14 cellular contexts compared by ENCODE assay signal in the genomic region with DNA sequence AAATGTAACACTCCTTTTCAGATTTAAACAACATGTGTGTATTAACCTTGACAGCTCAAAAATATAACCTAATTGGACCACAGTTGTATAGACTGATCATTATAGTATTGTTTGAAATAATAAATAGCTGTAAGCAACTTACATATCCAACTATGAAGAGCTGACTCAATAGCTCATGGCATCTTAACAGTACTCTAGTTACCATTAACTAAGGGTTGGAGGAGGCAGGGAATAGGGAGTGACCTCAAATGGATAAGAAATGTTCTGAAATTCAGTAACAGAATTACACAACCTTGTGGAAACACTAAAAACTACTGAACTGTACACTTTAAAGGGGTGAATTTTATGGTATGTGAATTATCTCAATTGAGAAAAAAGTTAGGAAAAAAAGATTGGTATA.
DNase-seq lines count a peak whose midpoint lies in the region; ATAC-seq and TF ChIP-seq lines count a peak whose summit lies in the region.
"Had no signal": no experiment of that assay in that cellular context is flagged by ENCODE, and none has a peak within 500 bp of the region (broad histone marks: within the 10 kb centered on the region; RNA-seq: fewer than 3 reads in every experiment).

No MANE protein-coding gene starts in this region.

- no peak overlapping the region for H3K27ac ChIP-seq in liver (ENCODE audit: low read depth in 1 of 2, low read length in 2 of 2)
- H3K27ac ChIP-seq in upper lobe of right lung = no peak overlapping the region
- H3K27ac ChIP-seq in PC-9 = no peak overlapping the region
- no peak overlapping the region for H3K27ac ChIP-seq in prostate gland
- H3K27ac ChIP-seq in WERI-Rb-1 = no peak overlapping the region

- H4K20me1 ChIP-seq in PC-9 (ENCODE audit: insufficient read depth) = no peaks in the 10 kb centered on the region

- no peaks in the 10 kb centered on the region for H3K9me2 ChIP-seq in PC-9 (ENCODE audit: insufficient read depth)

- peak; percentile 30 to 36 for TF ChIP-seq RAD21 in liver (IDR thresholded peaks at IDR 0.05)

- POLR2A ChIA-PET in PC-9 (lab: Charles Lee; ENCODE audit: unreplicated experiment) = interaction anchor here (0.7 kb wide), 1 partner anchor 16 kb away, joined by 6 read pairs; no protein-coding TSS in a partner anchor

- no peak overlapping the region for H3K9ac ChIP-seq in liver (ENCODE audit: low read depth in 1 of 2, low read length in 2 of 2)

- H3K4me3 ChIP-seq in fibroblast of pulmonary artery (replicated peaks; ENCODE audit: low read depth, low read length) (no peak overlapping the region), liver (ENCODE audit: low read depth in 1 of 3, low read length in 3 of 3) (no peak overlapping the region), upper lobe of right lung (no peak overlapping the region), PC-9 (no peak overlapping the region), prostate gland (no peak overlapping the region), WERI-Rb-1 (ENCODE audit: low read depth, low read length) (no peak overlapping the region)

- CTCF ChIA-PET in PC-9 (lab: Charles Lee) = no interaction called here

- H3K9me3 ChIP-seq in liver (ENCODE audit: control insufficient read depth in 4 of 4, low read length in 3 of 4) (no peaks in the 10 kb centered on the region), upper lobe of right lung (no peaks in the 10 kb centered on the region), PC-9 (ENCODE audit: insufficient read depth, low read depth) (no peaks in the 10 kb centered on the region), prostate gland (no peaks in the 10 kb centered on the region), WERI-Rb-1 (ENCODE audit: severe bottlenecking) (no peaks in the 10 kb centered on the region)

- H3K36me3 ChIP-seq in liver (ENCODE audit: control insufficient read depth in 4 of 4, insufficient read depth in 3 of 4, low read depth in 1 of 4, low read length in 3 of 4) (no peaks in the 10 kb centered on the region), upper lobe of right lung (no peaks in the 10 kb centered on the region), PC-9 (ENCODE audit: low read depth) (no peaks in the 10 kb centered on the region), prostate gland (no peaks in the 10 kb centered on the region), WERI-Rb-1 (no peaks in the 10 kb centered on the region)

- intact Hi-C loops in upper lobe of right lung (cut with DNase I) = no loop called here
- intact Hi-C loops in PC-9 (cut with micrococcal nuclease; ENCODE audit: unreplicated experiment) = no loop called here
- intact Hi-C loops in prostate gland (cut with DNase I) = loop anchor here (10.0 kb wide), 1 partner anchor 139 kb away; a partner anchor contains a TSS

- no peak overlapping the region for H2AFZ ChIP-seq in PC-9

- H3K27me3 ChIP-seq in liver (ENCODE audit: control insufficient read depth in 4 of 4, insufficient read depth in 4 of 4, low read length in 3 of 4) (no peaks in the 10 kb centered on the region), upper lobe of right lung (no peaks in the 10 kb centered on the region), PC-9 (ENCODE audit: insufficient read depth, low read depth) (no peaks in the 10 kb centered on the region), prostate gland (replicated peaks; ENCODE audit: insufficient read depth) (no peaks in the 10 kb centered on the region), WERI-Rb-1 (ENCODE audit: insufficient read depth, low read depth, severe bottlenecking) (no peaks in the 10 kb centered on the region)

- H3K79me2 ChIP-seq in PC-9 (ENCODE audit: low read depth) = no peaks in the 10 kb centered on the region

- ATAC-seq in upper lobe of right lung = peak; percentile 77

- BruUV-seq in PC-9 (replicated peaks; lab: Mats Ljungman, UMichigan) = no TSS peak

- DNase-seq in SKM-1 treated with dmso at 0.1 percent for 144 hours (lab: John Stamatoyannopoulos, UW; ENCODE audit: unreplicated experiment) (peak; percentile 5), SKM-1 (lab: John Stamatoyannopoulos, UW; ENCODE audit: unreplicated experiment) (no peak), fibroblast of pulmonary artery (ENCODE audit: low read depth) (peak; percentile 40), upper lobe of right lung (no peak), PC-9 (no peak), prostate gland (ENCODE audit: low spot score) (no peak), WERI-Rb-1 (no peak)
- DNase-seq: 8988T, Karpas-422, MM.1S, NCI-H1930, NCI-H2171, NCI-H82 had no signal

- TF ChIP-seq CTCF in fibroblast of pulmonary artery (IDR thresholded peaks at IDR 0.05; ENCODE audit: low read length, missing control alignments) (no peak), liver (IDR thresholded peaks at IDR 0.05; ENCODE audit: low read depth, low read length, missing input control) (no peak), upper lobe of right lung (IDR thresholded peaks at IDR 0.05) (no peak), PC-9 (conservative IDR thresholded peaks at IDR 0.05) (no peak), prostate gland (IDR thresholded peaks at IDR 0.05) (no peak), WERI-Rb-1 (IDR thresholded peaks at IDR 0.05; ENCODE audit: low read depth, low read length) (no peak)

- H3K4me2 ChIP-seq in PC-9 = no peak overlapping the region

- no peak for TF ChIP-seq POLR2A in prostate gland (IDR thresholded peaks at IDR 0.05)

- no peaks in the 10 kb centered on the region for H3F3A ChIP-seq in PC-9 (ENCODE audit: insufficient read depth, low read depth)

- H3K4me1 ChIP-seq in liver (ENCODE audit: control insufficient read depth in 4 of 4, insufficient read depth in 4 of 4, low read length in 3 of 4) (peaks cover 3 to 31% (median 24%) of the 10 kb centered on the region in 4 donors), upper lobe of right lung (peaks cover 6% of the 10 kb centered on the region), PC-9 (replicated peaks; ENCODE audit: insufficient read depth) (no peaks in the 10 kb centered on the region), prostate gland (replicated peaks) (no peaks in the 10 kb centered on the region)

TF ChIP-seq in liver, 16 proteins besides CTCF, POLR2A, EP300 and RAD21:
- TF ChIP-seq, protein P1, sequence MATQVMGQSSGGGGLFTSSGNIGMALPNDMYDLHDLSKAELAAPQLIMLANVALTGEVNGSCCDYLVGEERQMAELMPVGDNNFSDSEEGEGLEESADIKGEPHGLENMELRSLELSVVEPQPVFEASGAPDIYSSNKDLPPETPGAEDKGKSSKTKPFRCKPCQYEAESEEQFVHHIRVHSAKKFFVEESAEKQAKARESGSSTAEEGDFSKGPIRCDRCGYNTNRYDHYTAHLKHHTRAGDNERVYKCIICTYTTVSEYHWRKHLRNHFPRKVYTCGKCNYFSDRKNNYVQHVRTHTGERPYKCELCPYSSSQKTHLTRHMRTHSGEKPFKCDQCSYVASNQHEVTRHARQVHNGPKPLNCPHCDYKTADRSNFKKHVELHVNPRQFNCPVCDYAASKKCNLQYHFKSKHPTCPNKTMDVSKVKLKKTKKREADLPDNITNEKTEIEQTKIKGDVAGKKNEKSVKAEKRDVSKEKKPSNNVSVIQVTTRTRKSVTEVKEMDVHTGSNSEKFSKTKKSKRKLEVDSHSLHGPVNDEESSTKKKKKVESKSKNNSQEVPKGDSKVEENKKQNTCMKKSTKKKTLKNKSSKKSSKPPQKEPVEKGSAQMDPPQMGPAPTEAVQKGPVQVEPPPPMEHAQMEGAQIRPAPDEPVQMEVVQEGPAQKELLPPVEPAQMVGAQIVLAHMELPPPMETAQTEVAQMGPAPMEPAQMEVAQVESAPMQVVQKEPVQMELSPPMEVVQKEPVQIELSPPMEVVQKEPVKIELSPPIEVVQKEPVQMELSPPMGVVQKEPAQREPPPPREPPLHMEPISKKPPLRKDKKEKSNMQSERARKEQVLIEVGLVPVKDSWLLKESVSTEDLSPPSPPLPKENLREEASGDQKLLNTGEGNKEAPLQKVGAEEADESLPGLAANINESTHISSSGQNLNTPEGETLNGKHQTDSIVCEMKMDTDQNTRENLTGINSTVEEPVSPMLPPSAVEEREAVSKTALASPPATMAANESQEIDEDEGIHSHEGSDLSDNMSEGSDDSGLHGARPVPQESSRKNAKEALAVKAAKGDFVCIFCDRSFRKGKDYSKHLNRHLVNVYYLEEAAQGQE (IDR thresholded peaks at IDR 0.05) = no peak
- peak in 1 of 2 donors; percentile 56 for TF ChIP-seq HNF4A (conservative IDR thresholded peaks at IDR 0.05)
- peak; percentile 53 for TF ChIP-seq YY1 (IDR thresholded peaks at IDR 0.05)
- TF ChIP-seq, protein P2, sequence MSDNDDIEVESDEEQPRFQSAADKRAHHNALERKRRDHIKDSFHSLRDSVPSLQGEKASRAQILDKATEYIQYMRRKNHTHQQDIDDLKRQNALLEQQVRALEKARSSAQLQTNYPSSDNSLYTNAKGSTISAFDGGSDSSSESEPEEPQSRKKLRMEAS (IDR thresholded peaks at IDR 0.05) = peak; percentile 29
- TF ChIP-seq RXRA (IDR thresholded peaks at IDR 0.05) = peak; percentile 12 to 70

Comparison
In these comparisons a context has a peak if more than half of its experiments do, and no peak if none do; other contexts are left out.
1. DNase-seq: peak in SKM-1 treated with dmso at 0.1 percent for 144 hours (single experiment) and fibroblast of pulmonary artery (single experiment); none in SKM-1 (single experiment), upper lobe of right lung (single experiment), PC-9 (0 of 2), prostate gland (single experiment) and WERI-Rb-1 (single experiment).